Comparison of ENCODE assay signal across 25 cellular contexts in the genomic region with DNA sequence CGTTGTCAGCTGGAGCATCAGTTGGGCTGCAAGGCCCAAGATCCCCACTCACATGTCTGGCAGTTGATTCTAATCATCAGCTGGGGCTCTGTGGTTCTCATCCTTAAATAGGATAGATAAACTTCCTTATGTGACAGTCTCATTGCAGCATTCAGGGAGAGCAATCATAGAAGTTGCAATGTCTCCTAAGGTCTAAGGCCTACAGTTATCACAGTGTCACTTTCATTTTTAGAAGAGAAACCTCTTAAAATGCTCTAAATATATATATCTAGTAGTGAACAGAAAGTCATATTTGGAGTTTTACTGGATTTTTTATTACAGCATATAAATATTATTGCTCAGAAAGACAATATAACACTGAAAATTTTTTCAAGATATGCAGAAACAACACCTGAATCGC.
DNase-seq lines count a peak whose midpoint lies in the region; ATAC-seq, FAIRE-seq and TF ChIP-seq lines count a peak whose summit lies in the region.
"Had no signal": no experiment of that assay in that cellular context is flagged by ENCODE, and none has a peak within 500 bp of the region (broad histone marks: within the 10 kb centered on the region; RNA-seq: fewer than 3 reads in every experiment).

No MANE protein-coding gene starts in this region.

- H3K27me3 ChIP-seq in DND-41 (ENCODE audit: insufficient read depth, low read length, poor library complexity) (no peaks in the 10 kb centered on the region), GM12878 (replicated peaks in 1 of 2; ENCODE audit: control insufficient read depth in 2 of 2, insufficient read depth in 2 of 2, low read length in 1 of 2) (no peaks in the 10 kb centered on the region)
- H3K27me3 ChIP-seq: adrenal gland, MG63, SJCRH30, upper lobe of left lung had no signal

- no peak for TF ChIP-seq CTCF in DND-41 (IDR thresholded peaks at IDR 0.05; ENCODE audit: borderline replicate concordance, extremely low read depth, low read length, poor library complexity, severe bottlenecking)
- TF ChIP-seq CTCF in GM12878 (IDR thresholded peaks at IDR 0.05 in 2 of 3, conservative IDR thresholded peaks at IDR 0.05 in 1 of 3; ENCODE audit: control insufficient read depth in 2 of 3, extremely low read depth in 1 of 3, insufficient read depth in 1 of 3, low read depth in 3 of 3, low read length in 3 of 3), result no peak
- TF ChIP-seq CTCF in GM10266 (IDR thresholded peaks at IDR 0.05; ENCODE audit: control insufficient read depth, insufficient read depth, low read depth, missing control alignments), result no peak

- in situ Hi-C loops in GM12878 (cut with MboI), result no loop called here

- TF ChIP-seq RAD21 in GM12878 (IDR thresholded peaks at IDR 0.05; ENCODE audit: insufficient read depth, low read depth, low read length), result no peak

- POLR2A ChIA-PET in GM12878 (lab: Charles Lee), result interaction anchor here (0.7 kb wide), 1 partner anchor 47 kb away, joined by 3 read pairs; no protein-coding TSS in a partner anchor

- RAD21 ChIA-PET in GM12878 (lab: Charles Lee; ENCODE audit: unreplicated experiment), result interaction anchor here (1.2 to 1.5 kb wide), 2 partner anchors 16 to 166 kb away, joined by 3 to 4 read pairs; no protein-coding TSS in a partner anchor

- H3K36me3 Mint-ChIP-seq in IgD-negative memory B cell, result peaks cover 3% of the 10 kb centered on the region

- peak overlapping the region; percentile 66 for H3K27ac ChIP-seq in DND-41 (ENCODE audit: low read length)
- H3K27ac ChIP-seq in GM12878 (ENCODE audit: control insufficient read depth, insufficient read depth), result peak overlapping the region; percentile 76
- H3K27ac ChIP-seq: adrenal gland, heart left ventricle, prostate gland, SJCRH30, upper lobe of left lung had no signal

- no peak for TF ChIP-seq POLR2A in GM12878 (IDR thresholded peaks at IDR 0.05; ENCODE audit: low read depth, low read length)

- no TSS peak for BruUV-seq in GM12878 (replicated peaks; lab: Mats Ljungman, UMichigan)

- peak overlapping the region in 3 of 4 donors; percentile 34 to 65 (median 51) for H3K4me3 Mint-ChIP-seq in IgD-negative memory B cell
- H3K4me3 Mint-ChIP-seq: activated T-cell treated with anti-CD3 and anti-CD28 coated beads, Interleukin-2, amount 50 U/mL, for 4 hours had no signal

- H3K4me1 ChIP-seq in DND-41 (ENCODE audit: insufficient read depth, low read length), result peaks cover 19% of the 10 kb centered on the region
- H3K4me1 ChIP-seq in GM12878 (ENCODE audit: control insufficient read depth, insufficient read depth, low read length), result peaks cover 8% of the 10 kb centered on the region; the same call in 1 of the 2 replicates
- H3K4me1 ChIP-seq: heart left ventricle, prostate gland, SJCRH30, upper lobe of left lung had no signal

- intact Hi-C loops in GM12878 (cut with micrococcal nuclease; ENCODE audit: unreplicated experiment), result loop anchor here (5.0 kb wide), 1 partner anchor 137 kb away; no protein-coding TSS in a partner anchor
- intact Hi-C loops in head of caudate nucleus (cut with DNase I), result no loop called here

- H3K9me3 Mint-ChIP-seq in IgD-negative memory B cell, result no peaks in the 10 kb centered on the region
- H3K9me3 Mint-ChIP-seq: activated T-cell treated with anti-CD3 and anti-CD28 coated beads, Interleukin-2, amount 50 U/mL, for 4 hours had no signal

- H3K4me1 Mint-ChIP-seq in IgD-negative memory B cell, result peaks cover 14 to 36% (median 16%) of the 10 kb centered on the region in 3 donors

- H3K27ac Mint-ChIP-seq in IgD-negative memory B cell, result peak overlapping the region in 2 of 3 donors; percentile 50 to 67

- H3K4me2 ChIP-seq in DND-41 (ENCODE audit: insufficient read depth, low read length) (no peak overlapping the region), GM12878 (ENCODE audit: control insufficient read depth, insufficient read depth) (no peak overlapping the region; the same call in 1 of the 2 replicates)

- TF ChIP-seq EP300 in GM12878 (IDR thresholded peaks at IDR 0.05; ENCODE audit: borderline replicate concordance in 1 of 2, control insufficient read depth in 1 of 2, low read depth in 2 of 2, low read length in 2 of 2), result no peak

- H3K4me3 ChIP-seq in DND-41 (ENCODE audit: low read depth in 1 of 2, low read length in 2 of 2) (no peak overlapping the region), GM12878 (no peak overlapping the region)
- H3K4me3 ChIP-seq: adrenal gland, heart left ventricle, MG63, prostate gland, SJCRH30, upper lobe of left lung had no signal

- SMC1A ChIA-PET in GM12878 (lab: Charles Lee; ENCODE audit: uncharacterized antibody, unreplicated experiment), result interaction anchor here (1.4 to 2.9 kb wide), 3 partner anchors 9 to 166 kb away, joined by 5 to 15 read pairs (median 5); no protein-coding TSS in a partner anchor

- H3K27me3 Mint-ChIP-seq in IgD-negative memory B cell, result no peaks in the 10 kb centered on the region

- H3K79me2 ChIP-seq in DND-41 (ENCODE audit: insufficient read depth, low read length) (no peaks in the 10 kb centered on the region), GM12878 (ENCODE audit: control insufficient read depth, insufficient read depth, low read length) (no peaks in the 10 kb centered on the region)

- H3K9me3 ChIP-seq in DND-41 (ENCODE audit: insufficient read depth, low read length, severe bottlenecking), result no peaks in the 10 kb centered on the region
- no peaks in the 10 kb centered on the region for H3K9me3 ChIP-seq in GM12878 (replicated peaks; ENCODE audit: control insufficient read depth, insufficient read depth, low read length)
- H3K9me3 ChIP-seq: adrenal gland, heart left ventricle, MG63, prostate gland, SJCRH30, upper lobe of left lung had no signal

- no peak for DNase-seq in DND-41
- no peak for DNase-seq in GM12878 (ENCODE audit: low read depth, low spot score)
- DNase-seq in head of caudate nucleus, result no peak
- no peak for DNase-seq in GM10266 (ENCODE audit: extremely low spot score)
- DNase-seq in GF-D8 (lab: John Stamatoyannopoulos, UW), result no peak
- DNase-seq: activated CD4-positive, alpha-beta T cell treated with anti-CD3 and anti-CD28 coated beads for 4 hours; activated CD8-positive, alpha-beta memory T cell treated with anti-CD3 and anti-CD28 coated beads for 24 hours; activated naive CD4-positive, alpha-beta T cell; activated T-cell treated with anti-CD3 and anti-CD28 coated beads, Interleukin-2, amount 50 U/mL, for 4 hours; adrenal gland; AML-193; effector CD8-positive, alpha-beta T cell; erythroblast; heart left ventricle; MG63; NCI-H1417 treated with DMSO at 0.1 percent for 48 hours; NCI-H446; SJCRH30; substantia nigra; upper lobe of left lung had no signal

- 50% methylated on average over 2 of the region's 2 CpGs for WGBS in GM12878 (ENCODE audit: insufficient coverage, insufficient replicate concordance, low lambda C conversion rate, missing lambda C conversion rate)

- CTCF ChIA-PET in GM12878 (lab: Yijun Ruan, JAX), result no interaction called here

- H2AFZ ChIP-seq in DND-41 (ENCODE audit: low read depth, low read length) (peak overlapping the region; percentile 62; the same call in 1 of the 2 replicates), GM12878 (ENCODE audit: control insufficient read depth, low read depth, low read length) (peak overlapping the region; percentile 53)

- H3K9ac ChIP-seq in DND-41 (ENCODE audit: low read depth, low read length) (no peak overlapping the region), GM12878 (ENCODE audit: control insufficient read depth, insufficient read depth, low read length) (0 out of 2 replicates have a peak overlapping the region, but pooled peaks have one; percentile 31)

- H3K36me3 ChIP-seq in DND-41 (ENCODE audit: insufficient read depth, low read length) (no peaks in the 10 kb centered on the region), GM12878 (ENCODE audit: control insufficient read depth in 2 of 2, insufficient read depth in 2 of 2, low read length in 1 of 2) (no peaks in the 10 kb centered on the region)
- H3K36me3 ChIP-seq: adrenal gland, heart left ventricle, MG63, prostate gland, SJCRH30, upper lobe of left lung had no signal

- ATAC-seq in DND-41 (ENCODE audit: insufficient read depth, low read depth), result peak; percentile 35; the same call in 1 of the 3 replicates
- peak; percentile 34 for ATAC-seq in GM21529 (IDR thresholded peaks at IDR 0.05; ENCODE audit: unreplicated experiment)
- peak; percentile 65 for ATAC-seq in GM12878
- ATAC-seq in HG03354 (IDR thresholded peaks at IDR 0.05; ENCODE audit: poor library complexity, severe bottlenecking, unreplicated experiment), result no peak
- ATAC-seq: activated T-cell treated with anti-CD3 and anti-CD28 coated beads, Interleukin-2, amount 50 U/mL, for 4 hours; heart left ventricle had no signal

- H4K20me1 ChIP-seq in DND-41 (ENCODE audit: insufficient read depth, low read length) (no peaks in the 10 kb centered on the region), GM12878 (ENCODE audit: control insufficient read depth, insufficient read depth) (no peaks in the 10 kb centered on the region)

- FAIRE-seq in GM12878 (lab: Jason Lieb, UNC), result no peak
- FAIRE-seq: A204.1 had no signal

TF ChIP-seq in GM12878, 131 proteins besides CTCF, POLR2A, EP300 and RAD21 (continues in another document):
- TF ChIP-seq RUNX3 (IDR thresholded peaks at IDR 0.05; ENCODE audit: low read length) (peak; percentile 32; the same call in 1 of the 2 replicates), STAT3 (IDR thresholded peaks at IDR 0.05; ENCODE audit: low read depth, low read length) (no peak), FOXK2 (IDR thresholded peaks at IDR 0.05) (no peak), RELB (IDR thresholded peaks at IDR 0.05; ENCODE audit: low read depth) (0 out of 2 replicates have a peak, but pooled peaks have one; percentile 15), MEF2A (IDR thresholded peaks at IDR 0.05; ENCODE audit: insufficient read depth, low read depth, low read length) (no peak)
